21 cellular contexts compared by ENCODE assay signal in genomic region chr5:164054461-164054860, GRCh38.
DNase-seq lines count a peak whose midpoint lies in the region; ATAC-seq and TF ChIP-seq lines count a peak whose summit lies in the region.
"Had no signal": no experiment of that assay in that cellular context is flagged by ENCODE, and none has a peak within 500 bp of the region (broad histone marks: within the 10 kb centered on the region; RNA-seq: fewer than 3 reads in every experiment).

No MANE protein-coding gene starts in this region.

- no peak overlapping the region for H3K4me3 Mint-ChIP-seq in activated CD4-positive, alpha-beta memory T cell treated with anti-CD3 and anti-CD28 coated beads for 36 hours
- H3K4me3 Mint-ChIP-seq: CD14-positive monocyte; CD4-positive, alpha-beta T cell; CD8-positive, alpha-beta memory T cell; GM23338; H9 had no signal

- no peaks in the 10 kb centered on the region for H3K36me3 ChIP-seq in fibroblast of lung (ENCODE audit: control insufficient read depth, insufficient read depth, low read length)
- H3K36me3 ChIP-seq: BE2C; BLaER1 treated with 17β-estradiol and CSF1 and Interleukin-3, amounts not matched to agents 10 nM and 100 nM had no signal

- peak; percentile 23 for DNase-seq in AG04450 (ENCODE audit: low read depth, low spot score)
- peak; percentile 93 for DNase-seq in SK-MEL-5 (ENCODE audit: low read depth, low spot score)
- DNase-seq in fibroblast of lung (ENCODE audit: low read depth in 2 of 2): peak; percentile 40 to 75
- DNase-seq in cerebellar nuclear complex (lab: John Stamatoyannopoulos, UW): no peak
- no peak for DNase-seq in activated CD4-positive, alpha-beta memory T cell treated with anti-CD3 and anti-CD28 coated beads for 36 hours
- DNase-seq: AML-193; BE2C; Calu3; CD4-positive, alpha-beta T cell; CD8-positive, alpha-beta memory T cell; COR-L47; DMS53; DMS79 treated with DMSO at 0.1 percent for 48 hours; GF-D8; H9 had no signal

- no peaks in the 10 kb centered on the region for H3K9me3 ChIP-seq in AG04450 (ENCODE audit: control insufficient read depth, insufficient read depth, low read length)
- H3K9me3 ChIP-seq in fibroblast of lung (ENCODE audit: control insufficient read depth, insufficient read depth, low read depth, low read length): no peaks in the 10 kb centered on the region
- H3K9me3 ChIP-seq: BE2C; BLaER1 treated with 17β-estradiol and CSF1 and Interleukin-3, amounts not matched to agents 10 nM and 100 nM had no signal

- H3K4me1 ChIP-seq in fibroblast of lung (ENCODE audit: control insufficient read depth, extremely low read depth, insufficient read depth, low read length): no peaks in the 10 kb centered on the region
- H3K4me1 ChIP-seq: BLaER1 treated with 17β-estradiol and CSF1 and Interleukin-3, amounts not matched to agents 10 nM and 100 nM had no signal

- H4K20me1 ChIP-seq in fibroblast of lung (ENCODE audit: control insufficient read depth, extremely low read depth, insufficient read depth, low read length): no peaks in the 10 kb centered on the region
- H4K20me1 ChIP-seq: BLaER1 treated with 17β-estradiol and CSF1 and Interleukin-3, amounts not matched to agents 10 nM and 100 nM had no signal

- no peaks in the 10 kb centered on the region for H3K79me2 ChIP-seq in fibroblast of lung (ENCODE audit: control insufficient read depth, insufficient read depth, low read length)

- ATAC-seq in GM19351 (IDR thresholded peaks at IDR 0.05; ENCODE audit: unreplicated experiment): no peak
- ATAC-seq: GM23338, HCT116 had no signal

- TF ChIP-seq CTCF in AG04450 (IDR thresholded peaks at IDR 0.05; ENCODE audit: low read depth, low read length) (no peak), fibroblast of lung (conservative IDR thresholded peaks at IDR 0.05 in 1 of 2, IDR thresholded peaks at IDR 0.05 in 1 of 2; ENCODE audit: low read depth in 1 of 2, low read length in 2 of 2) (no peak)

- CTCF ChIA-PET in AG04450 (lab: Charles Lee): interaction anchor here (4.8 kb wide), 1 partner anchor 450 kb away, joined by 33 read pairs; no protein-coding TSS in a partner anchor
- CTCF ChIA-PET in activated CD4-positive, alpha-beta memory T cell treated with anti-CD3 and anti-CD28 coated beads for 36 hours (lab: Charles Lee): no interaction called here

- in situ Hi-C loops in SK-MEL-5 (cut with HindIII; ENCODE audit: low pct_unique_long_range_greater_than_20kb, low sequenced_read_pairs): no loop called here

- no peaks in the 10 kb centered on the region for H3K4me1 Mint-ChIP-seq in activated CD4-positive, alpha-beta memory T cell treated with anti-CD3 and anti-CD28 coated beads for 36 hours (ENCODE audit: low read depth)
- H3K4me1 Mint-ChIP-seq: CD14-positive monocyte; CD8-positive, alpha-beta memory T cell had no signal

- H2AFZ ChIP-seq in fibroblast of lung (ENCODE audit: low read length): no peak overlapping the region
- H2AFZ ChIP-seq: GM23338 had no signal

- no peak overlapping the region for H3K27ac Mint-ChIP-seq in activated CD4-positive, alpha-beta memory T cell treated with anti-CD3 and anti-CD28 coated beads for 36 hours
- H3K27ac Mint-ChIP-seq: CD14-positive monocyte; CD4-positive, alpha-beta T cell; CD8-positive, alpha-beta memory T cell; GM23338; H9 had no signal

- no peak overlapping the region for H3K4me3 ChIP-seq in AG04450 (ENCODE audit: low read depth, low read length)
- H3K4me3 ChIP-seq in fibroblast of lung (replicated peaks in 1 of 4; ENCODE audit: control extremely low read depth in 1 of 4, insufficient read depth in 1 of 4, low read depth in 3 of 4, low read length in 4 of 4): no peak overlapping the region
- H3K4me3 ChIP-seq: BLaER1 treated with 17β-estradiol and CSF1 and Interleukin-3, amounts not matched to agents 10 nM and 100 nM; GM23338 had no signal

- H3K36me3 Mint-ChIP-seq in activated CD4-positive, alpha-beta memory T cell treated with anti-CD3 and anti-CD28 coated beads for 36 hours: no peaks in the 10 kb centered on the region
- H3K36me3 Mint-ChIP-seq: CD14-positive monocyte; CD8-positive, alpha-beta memory T cell had no signal

- no peak overlapping the region for H3K27ac ChIP-seq in AG04450 (ENCODE audit: low read depth, low read length)
- H3K27ac ChIP-seq in fibroblast of lung (ENCODE audit: insufficient read depth, low read length): no peak overlapping the region
- H3K27ac ChIP-seq: 22Rv1; BLaER1 treated with 17β-estradiol and CSF1 and Interleukin-3, amounts not matched to agents 10 nM and 100 nM had no signal

- H3K27me3 Mint-ChIP-seq in activated CD4-positive, alpha-beta memory T cell treated with anti-CD3 and anti-CD28 coated beads for 36 hours: no peaks in the 10 kb centered on the region
- H3K27me3 Mint-ChIP-seq: CD4-positive, alpha-beta T cell; CD8-positive, alpha-beta memory T cell had no signal

- POLR2A ChIA-PET in AG04450 (lab: Yijun Ruan, JAX): no interaction called here
- POLR2A ChIA-PET in activated CD4-positive, alpha-beta memory T cell treated with anti-CD3 and anti-CD28 coated beads for 36 hours (lab: Charles Lee): no interaction called here

- intact Hi-C loops in activated CD4-positive, alpha-beta memory T cell treated with anti-CD3 and anti-CD28 coated beads for 36 hours (cut with micrococcal nuclease): no loop called here

- no peaks in the 10 kb centered on the region for H3K9me3 Mint-ChIP-seq in activated CD4-positive, alpha-beta memory T cell treated with anti-CD3 and anti-CD28 coated beads for 36 hours
- H3K9me3 Mint-ChIP-seq: GM23338, H9 had no signal

- H3K4me2 ChIP-seq in fibroblast of lung (ENCODE audit: extremely low read depth, insufficient read depth, low read length): no peak overlapping the region
- H3K4me2 ChIP-seq: BLaER1 treated with 17β-estradiol and CSF1 and Interleukin-3, amounts not matched to agents 10 nM and 100 nM; GM23338 had no signal

- H3K9ac ChIP-seq in fibroblast of lung (ENCODE audit: insufficient read depth, low read length): no peak overlapping the region
- H3K9ac ChIP-seq: BLaER1 treated with 17β-estradiol and CSF1 and Interleukin-3, amounts not matched to agents 10 nM and 100 nM had no signal

- H3K27me3 ChIP-seq in AG04450 (ENCODE audit: control insufficient read depth, insufficient read depth, low read length): no peaks in the 10 kb centered on the region
- no peaks in the 10 kb centered on the region for H3K27me3 ChIP-seq in fibroblast of lung (ENCODE audit: control insufficient read depth, insufficient read depth, low read length)
- H3K27me3 ChIP-seq: BE2C; BLaER1 treated with 17β-estradiol and CSF1 and Interleukin-3, amounts not matched to agents 10 nM and 100 nM had no signal

Comparison
In these comparisons a context has a peak if more than half of its experiments do, and no peak if none do; other contexts are left out.
1. DNase-seq: peak in AG04450 (single experiment), SK-MEL-5 (single experiment) and fibroblast of lung (2 of 2); none in cerebellar nuclear complex (0 of 2) and activated CD4-positive, alpha-beta memory T cell treated with anti-CD3 and anti-CD28 coated beads for 36 hours (single experiment).